Comparison of ENCODE assay signal across 10 cellular contexts in genomic region chr18:50982802-50983179, GRCh38. TPM values are rescaled to one million over a fixed set of nuclear protein-coding genes. Genes with fewer than 3 reads are reported as not detected.
DNase-seq lines count a peak whose midpoint lies in the region; ATAC-seq and TF ChIP-seq lines count a peak whose summit lies in the region.
"Had no signal": no experiment of that assay in that cellular context is flagged by ENCODE, and none has a peak within 500 bp of the region (broad histone marks: within the 10 kb centered on the region; RNA-seq: fewer than 3 reads in every experiment).

No MANE protein-coding gene starts in this region.

- intact Hi-C loops in mammary epithelial cell (cut with micrococcal nuclease), result loop anchor here (1.0 kb wide), 1 partner anchor 69 kb away; no protein-coding TSS in a partner anchor
- intact Hi-C loops in activated CD4-positive, alpha-beta T cell treated with anti-CD3 and anti-CD28 coated beads for 36 hours (cut with DNase I, micrococcal nuclease), result no loop called here

- no peak overlapping the region for H4K8ac ChIP-seq in mesenchymal stem cell (ENCODE audit: low read length)

- 97% methylated on average over 3 of the region's 3 CpGs for WGBS in mammary epithelial cell (ENCODE audit: low coverage, missing lambda C conversion rate)
- WGBS in mesenchymal stem cell, result 90% methylated on average over 3 of the region's 3 CpGs
- 87% methylated on average over 3 of the region's 3 CpGs; no CpG with 5 or more reads in 1 of the 2 donors for WGBS in gastroesophageal sphincter (ENCODE audit: low coverage in 1 of 2), 2 donors

- ATAC-seq in HG03342 (IDR thresholded peaks at IDR 0.05; ENCODE audit: unreplicated experiment) (no peak), gastroesophageal sphincter (no peak)
- no peak for ATAC-seq in activated CD4-positive, alpha-beta T cell treated with anti-CD3 and anti-CD28 coated beads for 36 hours
- ATAC-seq: natural killer cell treated with Interleukin-12 subunit alpha and Interleukin-12 subunit beta and Interleukin-15 and Interleukin-18, amount 100 ng/mL, for 72 hours had no signal

- H3K14ac ChIP-seq in mesenchymal stem cell (ENCODE audit: low read length in 2 of 2), result no peak overlapping the region

- peaks cover 32% of the 10 kb centered on the region for H3K36me3 Mint-ChIP-seq in activated CD4-positive, alpha-beta T cell treated with anti-CD3 and anti-CD28 coated beads for 36 hours (ENCODE audit: low read depth)
- peaks cover 21% of the 10 kb centered on the region for H3K36me3 Mint-ChIP-seq in activated naive CD8-positive, alpha-beta T cell treated with anti-CD3 and anti-CD28 coated beads for 36 hours

- no peak overlapping the region for H4K91ac ChIP-seq in mesenchymal stem cell (ENCODE audit: low read length)

- no peak overlapping the region for H2BK15ac ChIP-seq in mesenchymal stem cell (ENCODE audit: low read depth, poor library complexity, severe bottlenecking)

- H3K9ac ChIP-seq in mammary epithelial cell (ENCODE audit: insufficient read depth, low read length), result no peak overlapping the region
- no peak overlapping the region for H3K9ac ChIP-seq in mesenchymal stem cell (ENCODE audit: low read length)

- H3K4me2 ChIP-seq in mammary epithelial cell (ENCODE audit: insufficient read depth, low read depth, low read length) (no peak overlapping the region), mesenchymal stem cell (ENCODE audit: low read length, poor library complexity, severe bottlenecking) (no peak overlapping the region)

- dilution Hi-C loops in mammary epithelial cell (cut with HindIII; ENCODE audit: low sequenced_read_pairs), result no loop called here

- POLR2A ChIA-PET in activated CD4-positive, alpha-beta T cell treated with anti-CD3 and anti-CD28 coated beads for 36 hours (lab: Charles Lee), result no interaction called here

- H3K27me3 Mint-ChIP-seq in activated CD4-positive, alpha-beta T cell treated with anti-CD3 and anti-CD28 coated beads for 36 hours, result no peaks in the 10 kb centered on the region
- H3K27me3 Mint-ChIP-seq in activated naive CD8-positive, alpha-beta T cell treated with anti-CD3 and anti-CD28 coated beads for 36 hours, result no peaks in the 10 kb centered on the region
- H3K27me3 Mint-ChIP-seq: natural killer cell treated with Interleukin-12 subunit alpha and Interleukin-12 subunit beta and Interleukin-15 and Interleukin-18, amount 100 ng/mL, for 72 hours had no signal

- no peak for TF ChIP-seq POLR2A in gastroesophageal sphincter (IDR thresholded peaks at IDR 0.05)

- no peak overlapping the region for H3K4ac ChIP-seq in mesenchymal stem cell (ENCODE audit: low read depth in 1 of 2, low read length in 2 of 2)

- no peak overlapping the region for H2AFZ ChIP-seq in mammary epithelial cell (ENCODE audit: low read depth, low read length)
- no peak overlapping the region for H2AFZ ChIP-seq in mesenchymal stem cell (ENCODE audit: low read depth, low read length)

- H3K23ac ChIP-seq in mesenchymal stem cell (ENCODE audit: low read length in 2 of 2), result no peak overlapping the region

- H3K27me3 ChIP-seq in mammary epithelial cell (ENCODE audit: insufficient read depth, low read length) (no peaks in the 10 kb centered on the region), mesenchymal stem cell (ENCODE audit: control insufficient read depth in 1 of 2, insufficient read depth in 1 of 2, low read length in 2 of 2) (no peaks in the 10 kb centered on the region), gastroesophageal sphincter (no peaks in the 10 kb centered on the region)
- H3K27me3 ChIP-seq: tibial artery had no signal

- no peak overlapping the region for H3K27ac Mint-ChIP-seq in activated CD4-positive, alpha-beta T cell treated with anti-CD3 and anti-CD28 coated beads for 36 hours
- no peak overlapping the region for H3K27ac Mint-ChIP-seq in activated naive CD8-positive, alpha-beta T cell treated with anti-CD3 and anti-CD28 coated beads for 36 hours
- H3K27ac Mint-ChIP-seq: natural killer cell treated with Interleukin-12 subunit alpha and Interleukin-12 subunit beta and Interleukin-15 and Interleukin-18, amount 100 ng/mL, for 72 hours had no signal

- CTCF ChIA-PET in mammary epithelial cell (lab: Charles Lee; ENCODE audit: low non-redundant PET), result no interaction called here
- CTCF ChIA-PET in activated CD4-positive, alpha-beta T cell treated with anti-CD3 and anti-CD28 coated beads for 36 hours (lab: Charles Lee), result no interaction called here

- peaks cover 8% of the 10 kb centered on the region for H3K4me1 ChIP-seq in mammary epithelial cell (ENCODE audit: insufficient read depth, low read length)
- peaks cover 9% of the 10 kb centered on the region for H3K4me1 ChIP-seq in mesenchymal stem cell (ENCODE audit: control insufficient read depth, insufficient read depth, low read depth, low read length)
- H3K4me1 ChIP-seq in gastroesophageal sphincter, result peaks cover 0 to 29% (median 0%) of the 10 kb centered on the region in 3 donors

- H3K27ac ChIP-seq in mammary epithelial cell (ENCODE audit: insufficient read depth, low read depth, low read length), result no peak overlapping the region
- H3K27ac ChIP-seq in mesenchymal stem cell (ENCODE audit: low read length, poor library complexity, severe bottlenecking), result no peak overlapping the region
- no peak overlapping the region for H3K27ac ChIP-seq in gastroesophageal sphincter
- H3K27ac ChIP-seq: tibial artery had no signal

- DNase-seq in GM13977 (ENCODE audit: low spot score) (no peak), NCI-H446 (lab: John Stamatoyannopoulos, UW) (peak; percentile 13 to 78), mammary epithelial cell (no peak), mesenchymal stem cell (no peak)
- no peak for DNase-seq in activated CD4-positive, alpha-beta T cell treated with anti-CD3 and anti-CD28 coated beads for 36 hours
- no peak for DNase-seq in activated naive CD8-positive, alpha-beta T cell treated with anti-CD3 and anti-CD28 coated beads for 36 hours
- DNase-seq: tibial artery had no signal

- no TSS peak for BruUV-seq in mammary epithelial cell (replicated peaks; lab: Mats Ljungman, UMichigan)

- no peaks in the 10 kb centered on the region for H3K79me2 ChIP-seq in mammary epithelial cell (ENCODE audit: insufficient read depth, low read length)

- H3K4me1 Mint-ChIP-seq in activated CD4-positive, alpha-beta T cell treated with anti-CD3 and anti-CD28 coated beads for 36 hours, result no peaks in the 10 kb centered on the region
- H3K4me1 Mint-ChIP-seq in activated naive CD8-positive, alpha-beta T cell treated with anti-CD3 and anti-CD28 coated beads for 36 hours, result no peaks in the 10 kb centered on the region

- no peak overlapping the region for H3K18ac ChIP-seq in mesenchymal stem cell (ENCODE audit: low read depth in 1 of 2, low read length in 2 of 2)

- H2BK120ac ChIP-seq in mesenchymal stem cell (ENCODE audit: low read depth, low read length), result no peak overlapping the region

- H3K9me3 ChIP-seq in mammary epithelial cell (replicated peaks; ENCODE audit: insufficient read depth, low read length), result no peaks in the 10 kb centered on the region
- no peaks in the 10 kb centered on the region for H3K9me3 ChIP-seq in mesenchymal stem cell (ENCODE audit: control insufficient read depth, low read length)
- no peaks in the 10 kb centered on the region for H3K9me3 ChIP-seq in gastroesophageal sphincter
- H3K9me3 ChIP-seq: tibial artery had no signal

- no peak overlapping the region for H2BK5ac ChIP-seq in mesenchymal stem cell (ENCODE audit: low read depth, low read length, poor library complexity, severe bottlenecking)

- in situ Hi-C loops in GM13977 (cut with MboI; ENCODE audit: low pct_unique_long_range_greater_than_20kb, low sequenced_read_pairs, unreplicated experiment) (no loop called here), mammary epithelial cell (cut with MboI; ENCODE audit: low sequenced_read_pairs in 2 of 2) (no loop called here)

- no peaks in the 10 kb centered on the region for H4K20me1 ChIP-seq in mammary epithelial cell (ENCODE audit: insufficient read depth, low read length)

- peak; percentile 13 for TF ChIP-seq CTCF in GM13977 (IDR thresholded peaks at IDR 0.05; ENCODE audit: extremely low read depth, insufficient read depth, missing control alignments)
- peak; percentile 6 to 16 for TF ChIP-seq CTCF in mammary epithelial cell (conservative IDR thresholded peaks at IDR 0.05 in 1 of 2, IDR thresholded peaks at IDR 0.05 in 1 of 2; ENCODE audit: extremely low read depth in 1 of 2, insufficient read depth in 1 of 2, low read depth in 1 of 2, low read length in 2 of 2)
- TF ChIP-seq CTCF in gastroesophageal sphincter (IDR thresholded peaks at IDR 0.05), result no peak

- H3K36me3 ChIP-seq in mammary epithelial cell (ENCODE audit: insufficient read depth, low read length), result no peaks in the 10 kb centered on the region
- peaks cover 11 to 41% of the 10 kb centered on the region in 2 experiments for H3K36me3 ChIP-seq in mesenchymal stem cell (ENCODE audit: control insufficient read depth in 1 of 2, insufficient read depth in 2 of 2, low read depth in 1 of 2, low read length in 2 of 2)
- H3K36me3 ChIP-seq in gastroesophageal sphincter, result peaks cover 0 to 37% of the 10 kb centered on the region in 2 donors

- H3K9me3 Mint-ChIP-seq in activated CD4-positive, alpha-beta T cell treated with anti-CD3 and anti-CD28 coated beads for 36 hours (ENCODE audit: low read depth), result peaks cover 3% of the 10 kb centered on the region
- peaks cover 1% of the 10 kb centered on the region for H3K9me3 Mint-ChIP-seq in activated naive CD8-positive, alpha-beta T cell treated with anti-CD3 and anti-CD28 coated beads for 36 hours

- H3K79me1 ChIP-seq in mesenchymal stem cell (replicated peaks; ENCODE audit: low read length, poor library complexity, severe bottlenecking), result peaks cover 19% of the 10 kb centered on the region

- TF ChIP-seq EP300 in gastroesophageal sphincter (IDR thresholded peaks at IDR 0.05), result no peak

- H2AK5ac ChIP-seq in mesenchymal stem cell (ENCODE audit: low read length, severe bottlenecking), result peak overlapping the region; percentile 18

- H2BK12ac ChIP-seq in mesenchymal stem cell (ENCODE audit: low read length in 2 of 2), result no peak overlapping the region

- H3K4me3 Mint-ChIP-seq in activated CD4-positive, alpha-beta T cell treated with anti-CD3 and anti-CD28 coated beads for 36 hours, result no peak overlapping the region
- H3K4me3 Mint-ChIP-seq in activated naive CD8-positive, alpha-beta T cell treated with anti-CD3 and anti-CD28 coated beads for 36 hours, result no peak overlapping the region
- H3K4me3 Mint-ChIP-seq: natural killer cell treated with Interleukin-12 subunit alpha and Interleukin-12 subunit beta and Interleukin-15 and Interleukin-18, amount 100 ng/mL, for 72 hours had no signal

- H3K4me3 ChIP-seq in mammary epithelial cell (replicated peaks in 1 of 3; ENCODE audit: insufficient read depth in 1 of 3, low read depth in 2 of 3, low read length in 3 of 3) (no peak overlapping the region), mesenchymal stem cell (ENCODE audit: insufficient read depth in 1 of 2, low read depth in 1 of 2, low read length in 2 of 2) (no peak overlapping the region), gastroesophageal sphincter (no peak overlapping the region)
- H3K4me3 ChIP-seq: tibial artery had no signal

RNA-seq across cellular contexts. Expression of gene ELAC1, which starts 15.0 kb away (rescaled TPM):
- total RNA-seq in mammary epithelial cell (10 to 100 TPM in 1 of 2 donors, 1 to 10 TPM in 1; 5.5 to 11.2 TPM), gastroesophageal sphincter (10 to 100 TPM in 1 of 4 donors, 1 to 10 TPM in 3; 3.4 to 14.2 (median 5.0) TPM)
- polyA plus RNA-seq in mammary epithelial cell, result 5.3 TPM
- 0.98 TPM for polyA minus RNA-seq in mammary epithelial cell
- polyA plus RNA-seq in mesenchymal stem cell (2013, experiment 1 of 2), result 5.4 TPM
- polyA plus RNA-seq in mesenchymal stem cell (2013, experiment 2 of 2), result 5.6 TPM
- 1 to 10 TPM; 4.7 to 5.6 TPM for total RNA-seq in activated CD4-positive, alpha-beta T cell treated with anti-CD3 and anti-CD28 coated beads for 36 hours
- 10 to 100 TPM in 1 of 2 experiments, 1 to 10 TPM in 1; 8.0 to 11.2 TPM for total RNA-seq in activated naive CD8-positive, alpha-beta T cell treated with anti-CD3 and anti-CD28 coated beads for 36 hours

RNA-seq across cellular contexts. Expression of gene SMAD4, which starts 47.2 kb away (rescaled TPM):
- total RNA-seq in mammary epithelial cell (100 to 1,000 TPM in 1 of 2 donors, 10 to 100 TPM in 1; 70.6 to 111 TPM), gastroesophageal sphincter (100 to 1,000 TPM; 132 to 170 (median 137) TPM)
- 60.6 TPM for polyA plus RNA-seq in mammary epithelial cell
- polyA minus RNA-seq in mammary epithelial cell, result 60.5 TPM
- 42.1 TPM for polyA plus RNA-seq in mesenchymal stem cell (2013, experiment 1 of 2)
- polyA plus RNA-seq in mesenchymal stem cell (2013, experiment 2 of 2), result 43.5 TPM
- total RNA-seq in activated CD4-positive, alpha-beta T cell treated with anti-CD3 and anti-CD28 coated beads for 36 hours, result 10 to 100 TPM; 79.3 to 89.5 TPM
- total RNA-seq in activated naive CD8-positive, alpha-beta T cell treated with anti-CD3 and anti-CD28 coated beads for 36 hours, result 10 to 100 TPM; 57.2 to 59.5 TPM

Comparison
In these comparisons a context has a peak if more than half of its experiments do, and no peak if none do; other contexts are left out.
1. DNase-seq: peak in NCI-H446 (2 of 2); none in GM13977 (single experiment), mammary epithelial cell (single experiment), mesenchymal stem cell (single experiment), activated CD4-positive, alpha-beta T cell treated with anti-CD3 and anti-CD28 coated beads for 36 hours (single experiment) and activated naive CD8-positive, alpha-beta T cell treated with anti-CD3 and anti-CD28 coated beads for 36 hours (single experiment).
2. CTCF ChIP-seq: peak in GM13977 (single experiment) and mammary epithelial cell (2 of 2); none in gastroesophageal sphincter (0 of 4).